ENCODE assay signal across 14 cellular contexts in genomic region chr17:12041316-12041715, GRCh38. TPM values are rescaled to one million over a fixed set of nuclear protein-coding genes. Genes with fewer than 3 reads are reported as not detected.
DNase-seq lines count a peak whose midpoint lies in the region; ATAC-seq and TF ChIP-seq lines count a peak whose summit lies in the region.
"Had no signal": no experiment of that assay in that cellular context is flagged by ENCODE, and none has a peak within 500 bp of the region (broad histone marks: within the 10 kb centered on the region; RNA-seq: fewer than 3 reads in every experiment).

No MANE protein-coding gene starts in this region.

- in situ Hi-C loops in ACHN (cut with HindIII; ENCODE audit: low pct_ligation_motif_present, low pct_unique_long_range_greater_than_20kb, low sequenced_read_pairs) = no loop called here

- intact Hi-C loops in HCT116 (cut with micrococcal nuclease) (no loop called here), posterior vena cava (cut with DNase I) (loop anchor here in 1 of 2 donors (10.0 kb wide), 1 partner anchor 53 kb away; no protein-coding TSS in a partner anchor)

- POLR2A ChIA-PET in HCT116 (lab: Charles Lee) = interaction anchor here (2.4 kb wide), 1 partner anchor 21 kb away, joined by 6 read pairs; the partner anchor contains the start of gene MAP2K4

- CTCF ChIA-PET in HCT116 (lab: Charles Lee) = no interaction called here

- BruUV-seq in HCT116 (replicated peaks; lab: Mats Ljungman, UMichigan) = no TSS peak

- no peak overlapping the region for H2AFZ ChIP-seq in HCT116 (ENCODE audit: low read depth, low read length, poor library complexity, severe bottlenecking)

- H3K36me3 ChIP-seq in HCT116 (ENCODE audit: control insufficient read depth in 1 of 2, insufficient read depth in 2 of 2, low read length in 2 of 2) = no peaks in the 10 kb centered on the region

- no peaks in the 10 kb centered on the region for H3K9me2 ChIP-seq in HCT116 (ENCODE audit: insufficient read depth)

- H3K4me3 ChIP-seq in HCT116 (replicated peaks in 1 of 2; ENCODE audit: low read depth in 1 of 2, low read length in 2 of 2) = peak overlapping the region in 1 of 2 experiments; percentile 42; a peak in 3 of 4 replicates

- H3K27ac ChIP-seq in HCT116 (ENCODE audit: low read depth, low read length) (peak overlapping the region; percentile 84), foreskin keratinocyte (no peak overlapping the region)

- peak overlapping the region; percentile 81 for H3K27ac Mint-ChIP-seq in activated naive CD8-positive, alpha-beta T cell treated with anti-CD3 and anti-CD28 coated beads for 36 hours
- H3K27ac Mint-ChIP-seq: dendritic cell treated with granulocyte-macrophage colony-stimulating factor and Interleukin-4, amounts not matched to agents 40 ng/mL and 50 ng/mL, for 4 days; T-helper 1 cell treated with Interleukin-12 subunit alpha and Interleukin-12 subunit beta and Interleukin-4 antibody, amounts not matched to agents 30 μg/mL and 1 μg/mL, for 36 hours had no signal

- TF ChIP-seq POLR2A in HCT116 (IDR thresholded peaks at IDR 0.05; ENCODE audit: borderline replicate concordance, extremely low read depth, insufficient read depth, insufficient read length) = no peak

- H3K4me3 Mint-ChIP-seq in activated naive CD8-positive, alpha-beta T cell treated with anti-CD3 and anti-CD28 coated beads for 36 hours = peak overlapping the region; percentile 59
- H3K4me3 Mint-ChIP-seq: dendritic cell treated with granulocyte-macrophage colony-stimulating factor and Interleukin-4, amounts not matched to agents 40 ng/mL and 50 ng/mL, for 4 days; T-helper 1 cell treated with Interleukin-12 subunit alpha and Interleukin-12 subunit beta and Interleukin-4 antibody, amounts not matched to agents 30 μg/mL and 1 μg/mL, for 36 hours had no signal

- peak overlapping the region; percentile 67 for H3K4me2 ChIP-seq in HCT116 (ENCODE audit: low read length)

- ATAC-seq in HCT116 = peak; percentile 70
- peak; percentile 83 for ATAC-seq in foreskin keratinocyte
- no peak for ATAC-seq in GM19328 (IDR thresholded peaks at IDR 0.05; ENCODE audit: unreplicated experiment)
- no peak for ATAC-seq in HG03439 (IDR thresholded peaks at IDR 0.05; ENCODE audit: unreplicated experiment)

- H3K4me1 ChIP-seq in HCT116 (ENCODE audit: control insufficient read depth in 1 of 2, insufficient read depth in 2 of 2, low read length in 2 of 2) = peaks cover 45 to 85% of the 10 kb centered on the region in 2 experiments
- H3K4me1 ChIP-seq in foreskin keratinocyte = peaks cover 29% of the 10 kb centered on the region

- H3K79me2 ChIP-seq in HCT116 (ENCODE audit: insufficient read depth, low read length) = peaks cover 81% of the 10 kb centered on the region

- peaks cover 11% of the 10 kb centered on the region; the same call in 1 of the 2 replicates for H4K20me1 ChIP-seq in HCT116 (ENCODE audit: insufficient read depth)

- H3K9me3 ChIP-seq in HCT116 (ENCODE audit: control insufficient read depth in 1 of 2, insufficient read depth in 1 of 2, low read depth in 1 of 2, low read length in 2 of 2) = no peaks in the 10 kb centered on the region

- TF ChIP-seq RAD21 in HCT116 (IDR thresholded peaks at IDR 0.05; ENCODE audit: low read depth) = no peak

- peak; percentile 64 for DNase-seq in ACHN
- peak; percentile 71 for DNase-seq in HCT116 (ENCODE audit: low read depth, low spot score)
- DNase-seq in activated naive CD8-positive, alpha-beta T cell treated with anti-CD3 and anti-CD28 coated beads for 36 hours = no peak
- DNase-seq in foreskin keratinocyte = peak; percentile 54 to 76
- DNase-seq in 8988T = no peak
- DNase-seq in posterior vena cava (ENCODE audit: low spot score) = no peak
- DNase-seq: activated CD8-positive, alpha-beta memory T cell treated with anti-CD3 and anti-CD28 coated beads, Interleukin-2, amount 50 U/mL, for 48 hours; Calu3; NCI-H1048; stimulated activated CD4-positive, alpha-beta T cell treated with anti-CD3 and anti-CD28 coated beads, Interleukin-4, amount 100 ng/mL, for 4 hours had no signal

- TF ChIP-seq CTCF in HCT116 (IDR thresholded peaks at IDR 0.05 in 2 of 3, conservative IDR thresholded peaks at IDR 0.05 in 1 of 3; ENCODE audit: borderline replicate concordance in 1 of 3, insufficient read depth in 1 of 3, low read depth in 2 of 3, low read length in 2 of 3) = no peak
- no peak for TF ChIP-seq CTCF in foreskin keratinocyte (conservative IDR thresholded peaks at IDR 0.05)

- H3K27me3 ChIP-seq in HCT116 (ENCODE audit: insufficient read depth, low read length) = no peaks in the 10 kb centered on the region
- H3K27me3 ChIP-seq in foreskin keratinocyte = no peaks in the 10 kb centered on the region

- peaks cover 75% of the 10 kb centered on the region for H3K4me1 Mint-ChIP-seq in activated naive CD8-positive, alpha-beta T cell treated with anti-CD3 and anti-CD28 coated beads for 36 hours

- H3K27me3 Mint-ChIP-seq in activated naive CD8-positive, alpha-beta T cell treated with anti-CD3 and anti-CD28 coated beads for 36 hours = no peaks in the 10 kb centered on the region
- H3K27me3 Mint-ChIP-seq: dendritic cell treated with granulocyte-macrophage colony-stimulating factor and Interleukin-4, amounts not matched to agents 40 ng/mL and 50 ng/mL, for 4 days had no signal

- peaks cover 1% of the 10 kb centered on the region for H3K9me3 Mint-ChIP-seq in activated naive CD8-positive, alpha-beta T cell treated with anti-CD3 and anti-CD28 coated beads for 36 hours
- H3K9me3 Mint-ChIP-seq: dendritic cell treated with granulocyte-macrophage colony-stimulating factor and Interleukin-4, amounts not matched to agents 40 ng/mL and 50 ng/mL, for 4 days; T-helper 1 cell treated with Interleukin-12 subunit alpha and Interleukin-12 subunit beta and Interleukin-4 antibody, amounts not matched to agents 30 μg/mL and 1 μg/mL, for 36 hours had no signal

- peak overlapping the region; percentile 22 for H3K9ac ChIP-seq in HCT116 (ENCODE audit: low read length)

- H3K36me3 Mint-ChIP-seq in activated naive CD8-positive, alpha-beta T cell treated with anti-CD3 and anti-CD28 coated beads for 36 hours = peaks cover 24% of the 10 kb centered on the region

- RAD21 ChIA-PET in HCT116 (lab: Charles Lee; ENCODE audit: low non-redundant PET in 1 of 2, low total read pairs in 2 of 2, uncharacterized antibody in 2 of 2, unreplicated experiment in 2 of 2) = no interaction called here

TF ChIP-seq in HCT116, 20 proteins besides CTCF, POLR2A, EP300 and RAD21 (continues in another document):
- TF ChIP-seq ZFX (IDR thresholded peaks at IDR 0.05) (no peak), SP1 (IDR thresholded peaks at IDR 0.05; ENCODE audit: low read depth) (peak; percentile 67), SIN3A (IDR thresholded peaks at IDR 0.05; ENCODE audit: low read depth) (peak; percentile 47; the same call in 1 of the 2 replicates), SRF (IDR thresholded peaks at IDR 0.05; ENCODE audit: low read depth) (0 out of 2 replicates have a peak, but pooled peaks have one; percentile 36), JUND (IDR thresholded peaks at IDR 0.05) (peak; percentile 83), CEBPB (IDR thresholded peaks at IDR 0.05; ENCODE audit: low read depth) (peak; percentile 39; the same call in 1 of the 2 replicates), MAX (IDR thresholded peaks at IDR 0.05) (no peak)
- TF ChIP-seq, protein P1, sequence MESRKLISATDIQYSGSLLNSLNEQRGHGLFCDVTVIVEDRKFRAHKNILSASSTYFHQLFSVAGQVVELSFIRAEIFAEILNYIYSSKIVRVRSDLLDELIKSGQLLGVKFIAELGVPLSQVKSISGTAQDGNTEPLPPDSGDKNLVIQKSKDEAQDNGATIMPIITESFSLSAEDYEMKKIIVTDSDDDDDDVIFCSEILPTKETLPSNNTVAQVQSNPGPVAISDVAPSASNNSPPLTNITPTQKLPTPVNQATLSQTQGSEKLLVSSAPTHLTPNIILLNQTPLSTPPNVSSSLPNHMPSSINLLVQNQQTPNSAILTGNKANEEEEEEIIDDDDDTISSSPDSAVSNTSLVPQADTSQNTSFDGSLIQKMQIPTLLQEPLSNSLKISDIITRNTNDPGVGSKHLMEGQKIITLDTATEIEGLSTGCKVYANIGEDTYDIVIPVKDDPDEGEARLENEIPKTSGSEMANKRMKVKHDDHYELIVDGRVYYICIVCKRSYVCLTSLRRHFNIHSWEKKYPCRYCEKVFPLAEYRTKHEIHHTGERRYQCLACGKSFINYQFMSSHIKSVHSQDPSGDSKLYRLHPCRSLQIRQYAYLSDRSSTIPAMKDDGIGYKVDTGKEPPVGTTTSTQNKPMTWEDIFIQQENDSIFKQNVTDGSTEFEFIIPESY (IDR thresholded peaks at IDR 0.05; ENCODE audit: extremely low read depth, insufficient replicate concordance, low read length) = no peak
- TF ChIP-seq, protein P2, sequence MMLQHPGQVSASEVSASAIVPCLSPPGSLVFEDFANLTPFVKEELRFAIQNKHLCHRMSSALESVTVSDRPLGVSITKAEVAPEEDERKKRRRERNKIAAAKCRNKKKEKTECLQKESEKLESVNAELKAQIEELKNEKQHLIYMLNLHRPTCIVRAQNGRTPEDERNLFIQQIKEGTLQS (IDR thresholded peaks at IDR 0.05) = 0 out of 2 replicates have a peak, but pooled peaks have one; percentile 24

RNA-seq across cellular contexts. Expression of gene MAP2K4, which starts 20.6 kb away (rescaled TPM):
- 42.3 TPM for total RNA-seq in HCT116 (2021; ENCODE audit: unreplicated experiment)
- polyA plus RNA-seq in HCT116 (2012) = 14.4 and 15.0 TPM in 2 replicates
- 10 to 100 TPM; 43.6 to 48.0 TPM for total RNA-seq in activated naive CD8-positive, alpha-beta T cell treated with anti-CD3 and anti-CD28 coated beads for 36 hours
- 28.5 and 30.1 TPM in 2 replicates for total RNA-seq in foreskin keratinocyte
- 10.6 and 14.1 TPM in 2 replicates for polyA plus RNA-seq in foreskin keratinocyte
- 10 to 100 TPM; 34.4 to 43.7 TPM for total RNA-seq in posterior vena cava

RNA-seq across cellular contexts. Expression of gene ZNF18, which starts 44.0 kb away (rescaled TPM):
- 6.2 TPM for total RNA-seq in HCT116 (2021; ENCODE audit: unreplicated experiment)
- polyA plus RNA-seq in HCT116 (2012) = 2.1 and 3.5 TPM in 2 replicates
- total RNA-seq in activated naive CD8-positive, alpha-beta T cell treated with anti-CD3 and anti-CD28 coated beads for 36 hours = 1 to 10 TPM; 7.7 to 8.1 TPM
- 6.8 and 8.0 TPM in 2 replicates for total RNA-seq in foreskin keratinocyte
- 4.6 and 4.8 TPM in 2 replicates for polyA plus RNA-seq in foreskin keratinocyte
- 1 to 10 TPM; 6.5 TPM for total RNA-seq in posterior vena cava

Comparison
In these comparisons a context has a peak if more than half of its experiments do, and no peak if none do; other contexts are left out.
1. DNase-seq: peak in ACHN (single experiment), HCT116 (single experiment) and foreskin keratinocyte (2 of 2); none in activated naive CD8-positive, alpha-beta T cell treated with anti-CD3 and anti-CD28 coated beads for 36 hours (single experiment), 8988T (single experiment) and posterior vena cava (single experiment).
2. ATAC-seq: peak in HCT116 (single experiment) and foreskin keratinocyte (single experiment); none in GM19328 (single experiment) and HG03439 (single experiment).